ENCODE assay signal across 9 cellular contexts in the genomic region with DNA sequence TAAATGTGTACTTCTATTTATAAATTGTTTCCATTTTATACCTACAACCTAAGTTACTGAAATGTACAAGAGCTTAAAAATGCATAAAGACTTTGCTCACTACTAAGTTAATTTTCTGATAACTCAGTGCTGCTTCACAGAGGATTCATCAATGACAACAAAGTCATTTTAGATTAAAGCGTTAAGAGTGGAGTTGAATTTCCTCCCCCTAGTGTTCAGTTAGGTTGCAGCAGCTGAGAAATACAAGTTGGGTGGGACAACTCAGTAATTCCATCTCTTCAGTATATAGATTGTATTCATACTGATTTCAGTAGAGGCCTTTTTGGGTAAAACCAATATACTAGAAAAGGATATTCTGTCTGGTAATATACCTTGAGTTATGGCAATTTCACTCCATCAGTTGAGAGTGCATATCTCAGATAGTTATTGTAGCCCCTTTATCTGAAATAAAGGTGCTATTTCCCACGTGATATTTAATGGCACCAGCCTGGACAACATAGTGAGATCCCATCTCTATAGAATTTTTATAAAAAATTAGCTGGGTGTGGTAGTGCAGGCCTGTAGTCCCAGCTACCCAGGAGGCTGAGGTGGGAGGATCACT. TPM values are rescaled to one million over a fixed set of nuclear protein-coding genes. Genes with fewer than 3 reads are reported as not detected.
DNase-seq lines count a peak whose midpoint lies in the region; ATAC-seq and TF ChIP-seq lines count a peak whose summit lies in the region.
"Had no signal": no experiment of that assay in that cellular context is flagged by ENCODE, and none has a peak within 500 bp of the region (broad histone marks: within the 10 kb centered on the region; RNA-seq: fewer than 3 reads in every experiment).

No MANE protein-coding gene starts in this region.

- no TSS peak for BruUV-seq in OCI-LY7 (replicated peaks; lab: Mats Ljungman, UMichigan)

- CTCF ChIA-PET in activated CD4-positive, alpha-beta T cell treated with anti-CD3 and anti-CD28 coated beads for 36 hours (lab: Charles Lee), result interaction anchor here (0.6 to 2.8 kb wide), 18 partner anchors 9 to 238 kb away, joined by 3 to 28 read pairs (median 3); no protein-coding TSS in a partner anchor
- CTCF ChIA-PET in OCI-LY7 (lab: Charles Lee; ENCODE audit: unreplicated experiment), result no interaction called here

- H3K27me3 Mint-ChIP-seq in activated CD4-positive, alpha-beta T cell treated with anti-CD3 and anti-CD28 coated beads for 36 hours, result no peaks in the 10 kb centered on the region
- H3K27me3 Mint-ChIP-seq in HFFc6 (ENCODE audit: insufficient read depth), result no peaks in the 10 kb centered on the region; the same call in 1 of the 2 replicates
- H3K27me3 Mint-ChIP-seq in natural killer cell (ENCODE audit: low read depth in 2 of 2), result no peaks in the 10 kb centered on the region
- H3K27me3 Mint-ChIP-seq: activated naive CD4-positive, alpha-beta T cell treated with anti-CD3 and anti-CD28 coated beads, Interleukin-2, amount 50 U/mL, for 24 hours had no signal

- H3K4me1 ChIP-seq in OCI-LY7 (ENCODE audit: insufficient read depth, low read length, poor library complexity, severe bottlenecking), result no peaks in the 10 kb centered on the region

- intact Hi-C loops in activated CD4-positive, alpha-beta T cell treated with anti-CD3 and anti-CD28 coated beads for 36 hours (cut with DNase I, micrococcal nuclease), result loop anchor here (1.0 kb wide), 1 partner anchor 37 kb away; no protein-coding TSS in a partner anchor
- intact Hi-C loops in OCI-LY7 (cut with micrococcal nuclease; ENCODE audit: unreplicated experiment) (no loop called here), natural killer cell (cut with micrococcal nuclease) (loop anchor here (1.0 kb wide), 1 partner anchor 37 kb away; no protein-coding TSS in a partner anchor)

- ATAC-seq in activated CD4-positive, alpha-beta T cell treated with anti-CD3 and anti-CD28 coated beads for 36 hours, result peak; percentile 85
- peak; percentile 54 to 88 (median 63) for ATAC-seq in natural killer cell
- ATAC-seq in GM21786 (IDR thresholded peaks at IDR 0.05; ENCODE audit: unreplicated experiment), result no peak

- POLR2A ChIA-PET in activated CD4-positive, alpha-beta T cell treated with anti-CD3 and anti-CD28 coated beads for 36 hours (lab: Charles Lee), result interaction anchor here (1.0 kb wide), 1 partner anchor 36 kb away, joined by 3 read pairs; no protein-coding TSS in a partner anchor
- POLR2A ChIA-PET in OCI-LY7 (lab: Charles Lee), result interaction anchor here (0.7 to 1.2 kb wide), 3 partner anchors 91 to 150 kb away, joined by 3 to 4 read pairs (median 3); no protein-coding TSS in a partner anchor

- no peaks in the 10 kb centered on the region for H3K9me3 ChIP-seq in OCI-LY7 (ENCODE audit: low read length)

- H3K4me3 ChIP-seq in OCI-LY7 (ENCODE audit: low read depth, low read length, poor library complexity, severe bottlenecking), result no peak overlapping the region

- H3K27ac ChIP-seq in OCI-LY7 (ENCODE audit: low read depth, low read length, poor library complexity, severe bottlenecking), result no peak overlapping the region

- no peak overlapping the region for H3K27ac Mint-ChIP-seq in activated CD4-positive, alpha-beta T cell treated with anti-CD3 and anti-CD28 coated beads for 36 hours
- H3K27ac Mint-ChIP-seq in HFFc6, result no peak overlapping the region
- H3K27ac Mint-ChIP-seq in natural killer cell, result no peak overlapping the region
- H3K27ac Mint-ChIP-seq: activated naive CD4-positive, alpha-beta T cell treated with anti-CD3 and anti-CD28 coated beads, Interleukin-2, amount 50 U/mL, for 24 hours had no signal

- H2AFZ ChIP-seq in OCI-LY7 (ENCODE audit: low read length), result no peak overlapping the region

- TF ChIP-seq CTCF in HFFc6 (IDR thresholded peaks at IDR 0.05), result peak; percentile 89
- TF ChIP-seq CTCF in OCI-LY7 (conservative IDR thresholded peaks at IDR 0.05; ENCODE audit: low read length), result peak; percentile 90
- TF ChIP-seq CTCF in natural killer cell (IDR thresholded peaks at IDR 0.05), result peak; percentile 68

- no peaks in the 10 kb centered on the region for H3K9me3 Mint-ChIP-seq in activated CD4-positive, alpha-beta T cell treated with anti-CD3 and anti-CD28 coated beads for 36 hours (ENCODE audit: low read depth)
- no peaks in the 10 kb centered on the region for H3K9me3 Mint-ChIP-seq in HFFc6
- H3K9me3 Mint-ChIP-seq in natural killer cell, result no peaks in the 10 kb centered on the region
- H3K9me3 Mint-ChIP-seq: activated naive CD4-positive, alpha-beta T cell treated with anti-CD3 and anti-CD28 coated beads, Interleukin-2, amount 50 U/mL, for 24 hours had no signal

- DNase-seq in activated CD4-positive, alpha-beta T cell treated with anti-CD3 and anti-CD28 coated beads for 36 hours, result peak; percentile 49
- no peak for DNase-seq in activated CD4-positive, alpha-beta T cell treated with anti-CD3 and anti-CD28 coated beads, Interleukin-2, amount 50 U/mL, for 48 hours
- DNase-seq in HFFc6 (peak; percentile 43), OCI-LY7 (ENCODE audit: low spot score) (peak; percentile 65), dermis microvascular lymphatic vessel endothelial cell (ENCODE audit: low read depth in 2 of 2) (peak; percentile 55 to 61), natural killer cell (no peak)
- no peak for DNase-seq in stimulated activated CD4-positive, alpha-beta T cell treated with anti-CD3 and anti-CD28 coated beads, Interleukin-4, amount 100 ng/mL, for 1 hour

- peaks cover 2% of the 10 kb centered on the region for H3K36me3 Mint-ChIP-seq in activated CD4-positive, alpha-beta T cell treated with anti-CD3 and anti-CD28 coated beads for 36 hours (ENCODE audit: low read depth)
- H3K36me3 Mint-ChIP-seq in HFFc6 (ENCODE audit: low read depth) (no peaks in the 10 kb centered on the region), natural killer cell (no peaks in the 10 kb centered on the region)
- H3K36me3 Mint-ChIP-seq: activated naive CD4-positive, alpha-beta T cell treated with anti-CD3 and anti-CD28 coated beads, Interleukin-2, amount 50 U/mL, for 24 hours had no signal

- no peak overlapping the region for H3K4me3 Mint-ChIP-seq in activated CD4-positive, alpha-beta T cell treated with anti-CD3 and anti-CD28 coated beads for 36 hours
- H3K4me3 Mint-ChIP-seq in HFFc6, result no peak overlapping the region
- H3K4me3 Mint-ChIP-seq in natural killer cell, result no peak overlapping the region
- H3K4me3 Mint-ChIP-seq: activated naive CD4-positive, alpha-beta T cell treated with anti-CD3 and anti-CD28 coated beads, Interleukin-2, amount 50 U/mL, for 24 hours had no signal

- H4K20me1 ChIP-seq in OCI-LY7 (ENCODE audit: insufficient read depth, low read length), result no peaks in the 10 kb centered on the region

- H3K4me1 Mint-ChIP-seq in activated CD4-positive, alpha-beta T cell treated with anti-CD3 and anti-CD28 coated beads for 36 hours, result peaks cover 2% of the 10 kb centered on the region
- H3K4me1 Mint-ChIP-seq in HFFc6 (ENCODE audit: low read depth) (no peaks in the 10 kb centered on the region), natural killer cell (no peaks in the 10 kb centered on the region)

- H3K9me2 ChIP-seq in OCI-LY7 (ENCODE audit: insufficient read depth, low read length), result no peaks in the 10 kb centered on the region

- no peaks in the 10 kb centered on the region for H3K79me2 ChIP-seq in OCI-LY7 (ENCODE audit: insufficient read depth, low read depth, low read length)

- no peaks in the 10 kb centered on the region for H3K36me3 ChIP-seq in OCI-LY7 (ENCODE audit: insufficient read depth, low read length)

- H3K4me2 ChIP-seq in OCI-LY7 (ENCODE audit: low read length), result no peak overlapping the region

RNA-seq across cellular contexts. Expression of a gene that starts 6.9 kb away (rescaled TPM):
- total RNA-seq in activated CD4-positive, alpha-beta T cell treated with anti-CD3 and anti-CD28 coated beads for 36 hours, result 1,000 to 10,000 TPM; 1,121 to 1,734 TPM
- total RNA-seq in HFFc6 (2021; fragmentation: NEBNext Ultra II Directional; extraction: Animal tissue kit (Norgen Biotek cat#: 25700)), result 1,000 to 10,000 TPM in 3 of 6 experiments, 100 to 1,000 TPM in 3; 832 to 1,041 (median 991) TPM
- 846 and 968 TPM in 2 replicates for total RNA-seq in OCI-LY7 (2014; rRNA removed; shearing (Covaris generic))
- 1,146 and 1,184 TPM in 2 replicates for total RNA-seq in OCI-LY7 (2022)
- 488 and 641 TPM in 2 replicates for total RNA-seq in dermis microvascular lymphatic vessel endothelial cell
- 100 to 1,000 TPM; 693 to 869 (median 848) TPM for total RNA-seq in natural killer cell

RNA-seq across cellular contexts. Expression of a gene that starts 17.0 kb away (rescaled TPM):
- 1 to 10 TPM; 4.3 to 7.7 TPM for total RNA-seq in activated CD4-positive, alpha-beta T cell treated with anti-CD3 and anti-CD28 coated beads for 36 hours
- 1 to 10 TPM; 4.8 to 8.1 (median 6.4) TPM for total RNA-seq in HFFc6 (2021; fragmentation: NEBNext Ultra II Directional; extraction: Animal tissue kit (Norgen Biotek cat#: 25700))
- total RNA-seq in OCI-LY7 (2014; rRNA removed; shearing (Covaris generic)), result 0.50 and 3.7 TPM in 2 replicates
- total RNA-seq in OCI-LY7 (2022) (6.2 and 7.1 TPM in 2 replicates), dermis microvascular lymphatic vessel endothelial cell (3.3 and 3.7 TPM in 2 replicates), natural killer cell (1 to 10 TPM; 2.3 to 4.5 (median 4.0) TPM)

Comparison
In these comparisons a context has a peak if more than half of its experiments do, and no peak if none do; other contexts are left out.
1. DNase-seq: peak in activated CD4-positive, alpha-beta T cell treated with anti-CD3 and anti-CD28 coated beads for 36 hours (single experiment), HFFc6 (single experiment), OCI-LY7 (single experiment) and dermis microvascular lymphatic vessel endothelial cell (2 of 2); none in activated CD4-positive, alpha-beta T cell treated with anti-CD3 and anti-CD28 coated beads, Interleukin-2, amount 50 U/mL, for 48 hours (0 of 2), natural killer cell (single experiment) and stimulated activated CD4-positive, alpha-beta T cell treated with anti-CD3 and anti-CD28 coated beads, Interleukin-4, amount 100 ng/mL, for 1 hour (single experiment).
2. Peak in every context shown above with its lines, with median percentiles within 50 percentile points of each other: CTCF ChIP-seq.